ENCODE assay signal across 9 cellular contexts in genomic region chr4:29762151-29762550, GRCh38.
"Had no signal": no experiment of that assay in that cellular context is flagged by ENCODE, and none has a peak within 500 bp of the region (broad histone marks: within the 10 kb centered on the region; RNA-seq: fewer than 3 reads in every experiment).

No MANE protein-coding gene starts in this region.

- H3K9me3 Mint-ChIP-seq: H9, HFFc6 had no signal

- H3K4me3 Mint-ChIP-seq: H9, HFFc6, IgD-negative memory B cell had no signal

- H3K9ac ChIP-seq: GM23248 had no signal

- H3K27ac Mint-ChIP-seq: H9, HFFc6, IgD-negative memory B cell had no signal

- H3K27ac ChIP-seq: GM23248, HL-60 had no signal

- H3K4me3 ChIP-seq: GM23248 had no signal

- DNase-seq: GM23248, GOT3, H9, HCEC 1CT, HFFc6, KG1 had no signal

- H3K4me1 Mint-ChIP-seq: H9, IgD-negative memory B cell had no signal

- H3K36me3 Mint-ChIP-seq: IgD-negative memory B cell had no signal

- FAIRE-seq: H54 had no signal

- H2AFZ ChIP-seq: GM23248 had no signal

- H3K27me3 Mint-ChIP-seq: IgD-negative memory B cell had no signal
